ENCODE assay signal across 32 cellular contexts in genomic region chr5:116598871-116599270, GRCh38. TPM values are rescaled to one million over a fixed set of nuclear protein-coding genes. Genes with fewer than 3 reads are reported as not detected.
"Had no signal": no experiment of that assay in that cellular context is flagged by ENCODE, and none has a peak within 500 bp of the region (broad histone marks: within the 10 kb centered on the region; RNA-seq: fewer than 3 reads in every experiment).

No MANE protein-coding gene starts in this region.

- H3K4me1 ChIP-seq: parathyroid adenoma, psoas muscle, right lobe of liver, spleen, testis, transverse colon, upper lobe of right lung, uterus had no signal

- H3K9ac ChIP-seq: parathyroid adenoma had no signal

- H3K4me3 Mint-ChIP-seq: naive thymus-derived CD8-positive, alpha-beta T cell; natural killer cell treated with Interleukin-12 subunit alpha and Interleukin-12 subunit beta and Interleukin-15 and Interleukin-18, amount 100 ng/mL, for 72 hours; nephron progenitor cell; neural crest cell; stimulated activated memory B cell treated with anti-CD40 and anti-IgM and Interleukin-4, amounts not matched to agents 10 μg/mL and 1 μg/mL and 100 μg/mL, for 72 hours; stimulated activated naive CD8-positive, alpha-beta T cell treated with anti-CD3 and anti-CD28 coated beads, Interleukin-15, amount 100 ng/mL, for 72 hours; type B pancreatic cell had no signal

- H3K4me1 Mint-ChIP-seq: naive thymus-derived CD8-positive, alpha-beta T cell; nephron progenitor cell; neural crest cell; stimulated activated memory B cell treated with anti-CD40 and anti-IgM and Interleukin-4, amounts not matched to agents 10 μg/mL and 1 μg/mL and 100 μg/mL, for 72 hours; stimulated activated naive CD8-positive, alpha-beta T cell treated with anti-CD3 and anti-CD28 coated beads, Interleukin-15, amount 100 ng/mL, for 72 hours had no signal

- H3K27me3 ChIP-seq: ovary, right lobe of liver, sigmoid colon, spleen, suprapubic skin, testis, tibial artery, transverse colon, upper lobe of right lung, uterus had no signal

- H2AFZ ChIP-seq: parathyroid adenoma had no signal

- ATAC-seq: naive thymus-derived CD8-positive, alpha-beta T cell; natural killer cell treated with Interleukin-12 subunit alpha and Interleukin-12 subunit beta and Interleukin-15 and Interleukin-18, amount 100 ng/mL, for 72 hours; psoas muscle; right cardiac atrium; right lobe of liver; stimulated activated memory B cell treated with anti-CD40 and anti-IgM and Interleukin-4, amounts not matched to agents 10 μg/mL and 1 μg/mL and 100 μg/mL, for 72 hours; stimulated activated naive CD8-positive, alpha-beta T cell treated with anti-CD3 and anti-CD28 coated beads, Interleukin-15, amount 100 ng/mL, for 72 hours; stimulated activated naive CD8-positive, alpha-beta T cell treated with anti-CD3 and anti-CD28 coated beads, Interleukin-15, Interleukin-2, amounts not matched to agents 100 U/mL and 50 U/mL, for 24 hours; upper lobe of right lung had no signal

- H3K27ac Mint-ChIP-seq: naive thymus-derived CD8-positive, alpha-beta T cell; natural killer cell treated with Interleukin-12 subunit alpha and Interleukin-12 subunit beta and Interleukin-15 and Interleukin-18, amount 100 ng/mL, for 72 hours; nephron progenitor cell; progenitor cell of endocrine pancreas; stimulated activated memory B cell treated with anti-CD40 and anti-IgM and Interleukin-4, amounts not matched to agents 10 μg/mL and 1 μg/mL and 100 μg/mL, for 72 hours; stimulated activated naive CD8-positive, alpha-beta T cell treated with anti-CD3 and anti-CD28 coated beads, Interleukin-15, amount 100 ng/mL, for 72 hours; type B pancreatic cell had no signal

- DNase-seq: naive thymus-derived CD8-positive, alpha-beta T cell; nephron progenitor cell; occipital lobe; ovary; posterior cingulate gyrus; psoas muscle; right cardiac atrium; right lobe of liver; sigmoid colon; spleen; stimulated activated CD4-positive, alpha-beta T cell treated with anti-CD3 and anti-CD28 coated beads, Interleukin-12 subunit alpha, Interleukin-12 subunit beta, amount 100 ng/mL, for 4 hours; stimulated activated CD4-positive, alpha-beta T cell treated with anti-CD3 and anti-CD28 coated beads, Interleukin-1b, Interleukin-23, amount 100 ng/mL, for 48 hours; stimulated activated CD4-positive, alpha-beta T cell treated with anti-CD3 and anti-CD28 coated beads, Interleukin-4, amount 100 ng/mL, for 1 hour; stimulated activated CD4-positive, alpha-beta T cell treated with anti-CD3 and anti-CD28 coated beads, Interleukin-4, amount 100 ng/mL, for 4 hours; stimulated activated CD8-positive, alpha-beta memory T cell treated with anti-CD3 and anti-CD28 coated beads, Interleukin-4, amount 100 ng/mL, for 48 hours; stimulated activated naive CD4-positive, alpha-beta T cell; stimulated activated naive CD8-positive, alpha-beta T cell treated with anti-CD3 and anti-CD28 coated beads, Interleukin-15, amount 100 ng/mL, for 72 hours; stimulated activated naive CD8-positive, alpha-beta T cell treated with anti-CD3 and anti-CD28 coated beads, Interleukin-15, Interleukin-2, amounts not matched to agents 100 U/mL and 50 U/mL, for 24 hours; substantia nigra; testis; tibial artery; transverse colon; upper lobe of right lung; uterus had no signal

- H3K36me3 ChIP-seq: ovary, right lobe of liver, sigmoid colon, spleen, suprapubic skin, tibial artery, transverse colon, upper lobe of right lung, uterus had no signal

- H3K36me3 Mint-ChIP-seq: naive thymus-derived CD8-positive, alpha-beta T cell; natural killer cell treated with Interleukin-12 subunit alpha and Interleukin-12 subunit beta and Interleukin-15 and Interleukin-18, amount 100 ng/mL, for 72 hours; stimulated activated memory B cell treated with anti-CD40 and anti-IgM and Interleukin-4, amounts not matched to agents 10 μg/mL and 1 μg/mL and 100 μg/mL, for 72 hours had no signal

- H3K27ac ChIP-seq: ovary, parathyroid adenoma, psoas muscle, right lobe of liver, sigmoid colon, spleen, suprapubic skin, testis, tibial artery, transverse colon, upper lobe of right lung, uterus had no signal

- H3K9me3 ChIP-seq: ovary, psoas muscle, right lobe of liver, sigmoid colon, spleen, suprapubic skin, testis, tibial artery, transverse colon, upper lobe of right lung, uterus had no signal

- H3K27me3 Mint-ChIP-seq: progenitor cell of endocrine pancreas, type B pancreatic cell had no signal

- H3K9me3 Mint-ChIP-seq: naive thymus-derived CD8-positive, alpha-beta T cell; nephron progenitor cell; stimulated activated memory B cell treated with anti-CD40 and anti-IgM and Interleukin-4, amounts not matched to agents 10 μg/mL and 1 μg/mL and 100 μg/mL, for 72 hours; stimulated activated naive CD8-positive, alpha-beta T cell treated with anti-CD3 and anti-CD28 coated beads, Interleukin-15, amount 100 ng/mL, for 72 hours; type B pancreatic cell had no signal

- H3K4me3 ChIP-seq: ovary, psoas muscle, right lobe of liver, sigmoid colon, smooth muscle cell, spleen, suprapubic skin, testis, tibial artery, transverse colon, upper lobe of right lung, uterus had no signal

- H3K4me2 ChIP-seq: smooth muscle cell had no signal

RNA-seq across cellular contexts. Expression of gene SEMA6A, which starts 24.2 kb away (rescaled TPM):
- total RNA-seq: naive thymus-derived CD8-positive, alpha-beta T cell; natural killer cell treated with Interleukin-12 subunit alpha and Interleukin-12 subunit beta and Interleukin-15 and Interleukin-18, amount 100 ng/mL, for 72 hours had no signal
